8 cellular contexts compared by ENCODE assay signal in the genomic region with DNA sequence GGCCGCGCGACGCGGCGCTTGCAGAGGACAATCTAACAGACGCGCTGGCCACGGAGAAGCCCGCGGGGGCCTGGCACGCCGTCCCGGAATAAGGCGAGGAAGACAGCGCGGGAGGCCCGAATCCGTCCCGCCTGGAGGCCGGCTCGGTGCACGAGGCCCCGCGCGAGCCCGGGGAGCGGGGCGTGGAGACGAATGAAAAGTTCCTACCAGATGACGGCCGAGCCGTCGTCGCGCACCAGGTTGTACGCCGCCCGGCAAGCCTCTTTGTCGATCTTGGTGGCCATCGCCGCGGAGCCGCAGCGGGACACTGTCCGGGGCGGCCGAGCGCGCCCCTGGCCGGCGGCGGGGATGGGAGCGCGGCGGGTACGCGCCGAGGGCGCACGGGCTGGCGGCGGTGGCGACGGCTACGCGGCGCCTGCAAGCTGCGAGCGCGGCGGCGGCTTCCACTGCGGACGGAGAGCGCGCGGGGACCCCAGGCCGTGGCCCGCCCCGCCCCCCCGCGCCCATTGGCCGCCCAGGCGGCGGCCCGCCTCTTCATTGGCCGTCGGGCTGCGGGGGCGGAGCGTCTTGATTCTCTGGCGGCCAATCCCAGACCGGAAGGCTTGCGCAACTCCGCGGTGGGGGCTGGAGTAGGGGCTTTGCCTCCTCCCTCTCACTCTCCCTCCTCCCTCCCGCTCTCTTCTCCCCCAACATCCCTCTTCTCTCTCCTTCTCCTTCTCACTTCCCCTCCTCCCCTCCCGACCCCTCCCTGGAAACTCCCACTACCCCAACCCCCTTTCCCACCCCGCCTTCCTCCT. TPM values are rescaled to one million over a fixed set of nuclear protein-coding genes. Genes with fewer than 3 reads are reported as not detected.
A peak's percentile ranks its signal among the peaks of the same experiment; 100 is the strongest.
DNase-seq lines count a peak whose midpoint lies in the region; TF ChIP-seq lines count a peak whose summit lies in the region.

TSS of gene COTL1 (minus strand) at position 448 of the 797 bp plus-strand sequence. CDS start at position 284, 164 bp downstream.

- no peaks in the 10 kb centered on the region for H3K9me3 ChIP-seq in MM.1S (replicated peaks; ENCODE audit: insufficient read depth, low read length)
- H3K9me3 ChIP-seq in stomach: no peaks in the 10 kb centered on the region

- H3K27ac ChIP-seq in MM.1S (ENCODE audit: low read length) (no peak within 1 kb of the TSS), stomach (peak within 1 kb of the TSS; percentile 84 to 90 (median 88))

- H3F3A ChIP-seq in MM.1S (ENCODE audit: insufficient read depth, low read length): no peaks in the 10 kb centered on the region

- H3K27ac Mint-ChIP-seq in neural crest cell (ENCODE audit: unreplicated experiment): peak within 1 kb of the TSS; percentile 63

- DNase-seq in ELF-1 (ENCODE audit: low read depth, low spot score) (peak; percentile 97), H7 (peak; percentile 99), MM.1S (peak; percentile 75), SHP77 treated with DMSO at 0.1 percent for 48 hours (lab: John Stamatoyannopoulos, UW) (peak; percentile 76), fibroblast of villous mesenchyme (ENCODE audit: low read depth) (peak; percentile 98), neural crest cell (ENCODE audit: low read depth, low spot score) (peak; percentile 87), stomach (peak; percentile 98)
- peak; percentile 97 for DNase-seq in activated effector memory CD4-positive, alpha-beta T cell treated with anti-CD3 and anti-CD28 coated beads, Interleukin-2, amount 50 U/mL, for 16 hours

- no peak for TF ChIP-seq EP300 in stomach (IDR thresholded peaks at IDR 0.05)

- peak within 1 kb of the TSS; percentile 42; the same call in 1 of the 2 replicates for H2AFZ ChIP-seq in MM.1S (ENCODE audit: low read length)

- H3K36me3 ChIP-seq in H7 (replicated peaks; ENCODE audit: control insufficient read depth, insufficient read depth, low read length) (peaks cover 2% of the 10 kb centered on the region; the same call in 1 of the 2 replicates), MM.1S (replicated peaks; ENCODE audit: insufficient read depth, low read length) (no peaks in the 10 kb centered on the region), stomach (peaks cover 0 to 8% (median 0%) of the 10 kb centered on the region in 4 donors)

- H3K9me2 ChIP-seq in MM.1S (replicated peaks; ENCODE audit: insufficient read depth, low read length): no peaks in the 10 kb centered on the region

- H3K4me1 Mint-ChIP-seq in neural crest cell: peaks cover 60% of the 10 kb centered on the region

- no peak within 1 kb of the TSS for H3K9ac ChIP-seq in MM.1S (ENCODE audit: low read length)

- peaks cover 7% of the 10 kb centered on the region for H3K36me3 Mint-ChIP-seq in neural crest cell (ENCODE audit: low read depth)

- no peaks in the 10 kb centered on the region for H3K27me3 Mint-ChIP-seq in neural crest cell (ENCODE audit: low read depth)

- H3K4me3 Mint-ChIP-seq in neural crest cell: peak within 1 kb of the TSS; percentile 93

- TF ChIP-seq CTCF in MM.1S (IDR thresholded peaks at IDR 0.05; ENCODE audit: low read length) (no peak), fibroblast of villous mesenchyme (IDR thresholded peaks at IDR 0.05; ENCODE audit: insufficient read depth, low read depth, low read length) (no peak), neural crest cell (conservative IDR thresholded peaks at IDR 0.05) (no peak), stomach (IDR thresholded peaks at IDR 0.05) (no peak)

- intact Hi-C loops in stomach (cut with DNase I; ENCODE audit: low total_unique reads): no loop called here

- 0 to 1% (median 0%) methylated on average over 38 to 99 of the region's 100 CpGs for WGBS in stomach, 5 donors

- no peaks in the 10 kb centered on the region for H3K79me2 ChIP-seq in MM.1S (ENCODE audit: low read length)

- peak within 1 kb of the TSS; percentile 78 for H3K4me2 ChIP-seq in MM.1S (ENCODE audit: low read depth, low read length)

- no peaks in the 10 kb centered on the region for H3K9me3 Mint-ChIP-seq in neural crest cell

- no peak for TF ChIP-seq POLR2A in stomach (IDR thresholded peaks at IDR 0.05)

- H3K4me1 ChIP-seq in MM.1S (ENCODE audit: low read length): no peaks in the 10 kb centered on the region
- peaks cover 40 to 71% (median 51%) of the 10 kb centered on the region in 4 donors for H3K4me1 ChIP-seq in stomach

- H4K20me1 ChIP-seq in MM.1S (ENCODE audit: insufficient read depth, low read length): no peaks in the 10 kb centered on the region

- H3K27me3 ChIP-seq in H7 (ENCODE audit: control insufficient read depth, insufficient read depth, low read length) (peaks cover 8% of the 10 kb centered on the region), MM.1S (replicated peaks; ENCODE audit: insufficient read depth, low read length) (no peaks in the 10 kb centered on the region), stomach (no peaks in the 10 kb centered on the region)

- H3K4me3 ChIP-seq in H7 (ENCODE audit: insufficient read depth, low read depth, low read length): peak within 1 kb of the TSS; percentile 83
- H3K4me3 ChIP-seq in MM.1S (ENCODE audit: low read length): peak within 1 kb of the TSS; percentile 61
- H3K4me3 ChIP-seq in fibroblast of villous mesenchyme (ENCODE audit: low read depth, low read length): peak within 1 kb of the TSS; percentile 79
- H3K4me3 ChIP-seq in stomach: peak within 1 kb of the TSS; percentile 88 to 92 (median 89)

RNA-seq across cellular contexts. Expression of gene COTL1, which starts in this region (rescaled TPM):
- 114 and 118 TPM in 2 replicates for total RNA-seq in H7 (2014; rRNA removed; shearing (Covaris generic))
- total RNA-seq in fibroblast of villous mesenchyme: 265 and 310 TPM in 2 replicates
- 346 and 357 TPM in 2 replicates for total RNA-seq in neural crest cell
- 100 to 1,000 TPM in 3 of 5 donors, 10 to 100 TPM in 2; 40.3 to 184 (median 173) TPM for total RNA-seq in stomach
- 100 to 1,000 TPM in 2 of 3 donors, 10 to 100 TPM in 1; 52.7 to 187 (median 184) TPM for polyA plus RNA-seq in stomach
